22 cellular contexts compared by ENCODE assay signal in genomic region chr14:73069585-73069984, GRCh38. TPM values are rescaled to one million over a fixed set of nuclear protein-coding genes. Genes with fewer than 3 reads are reported as not detected.
DNase-seq lines count a peak whose midpoint lies in the region; ATAC-seq and TF ChIP-seq lines count a peak whose summit lies in the region.
"Had no signal": no experiment of that assay in that cellular context is flagged by ENCODE, and none has a peak within 500 bp of the region (broad histone marks: within the 10 kb centered on the region; RNA-seq: fewer than 3 reads in every experiment).

No MANE protein-coding gene starts in this region.

- H3K27me3 ChIP-seq in GM23338 (ENCODE audit: insufficient read depth) (no peaks in the 10 kb centered on the region), trophoblast cell (ENCODE audit: insufficient read depth, low read length) (no peaks in the 10 kb centered on the region), right cardiac atrium (ENCODE audit: control insufficient read depth, insufficient read depth) (no peaks in the 10 kb centered on the region)
- H3K27me3 ChIP-seq in CD8-positive, alpha-beta memory T cell (ENCODE audit: insufficient read depth, low read length, poor library complexity, severe bottlenecking): no peaks in the 10 kb centered on the region
- H3K27me3 ChIP-seq: BLaER1 treated with 17β-estradiol and CSF1 and Interleukin-3, amounts not matched to agents 10 nM and 100 nM had no signal

- H3K14ac ChIP-seq in trophoblast cell (ENCODE audit: low read length): no peak overlapping the region

- H3K4me3 ChIP-seq in GM23338 (no peak overlapping the region), trophoblast cell (ENCODE audit: low read depth, low read length) (no peak overlapping the region), right cardiac atrium (ENCODE audit: low read length) (no peak overlapping the region)
- no peak overlapping the region for H3K4me3 ChIP-seq in CD8-positive, alpha-beta memory T cell (ENCODE audit: low read length)
- H3K4me3 ChIP-seq: A549; BLaER1 treated with 17β-estradiol and CSF1 and Interleukin-3, amounts not matched to agents 10 nM and 100 nM; GM12878 had no signal

- no peak overlapping the region for H4K8ac ChIP-seq in trophoblast cell (ENCODE audit: low read depth, low read length)

- no peak overlapping the region for H4K91ac ChIP-seq in trophoblast cell (ENCODE audit: low read depth, low read length)

- H3K4me2 ChIP-seq in GM23338 (no peak overlapping the region), trophoblast cell (ENCODE audit: low read length) (no peak overlapping the region)
- H3K4me2 ChIP-seq: A549; BLaER1 treated with 17β-estradiol and CSF1 and Interleukin-3, amounts not matched to agents 10 nM and 100 nM had no signal

- no peak overlapping the region for H3K18ac ChIP-seq in trophoblast cell (ENCODE audit: low read length)

- CTCF ChIA-PET in CD8-positive, alpha-beta memory T cell (lab: Charles Lee): no interaction called here

- no peak overlapping the region for H3K4me3 Mint-ChIP-seq in GM23338
- H3K4me3 Mint-ChIP-seq in T-helper 17 cell: no peak overlapping the region
- H3K4me3 Mint-ChIP-seq in CD8-positive, alpha-beta memory T cell: no peak overlapping the region
- H3K4me3 Mint-ChIP-seq: B cell; CD4-positive, alpha-beta T cell; CD8-positive, alpha-beta T cell had no signal

- H4K20me1 ChIP-seq in GM23338 (replicated peaks; ENCODE audit: insufficient read depth): peaks cover 90% of the 10 kb centered on the region

- H3K9me2 ChIP-seq in GM23338 (ENCODE audit: insufficient read depth): no peaks in the 10 kb centered on the region

- H3K4me1 ChIP-seq in GM23338 (ENCODE audit: insufficient read depth) (peaks cover 11% of the 10 kb centered on the region), trophoblast cell (ENCODE audit: control insufficient read depth in 1 of 2, insufficient read depth in 2 of 2, low read length in 2 of 2) (no peaks in the 10 kb centered on the region), right cardiac atrium (ENCODE audit: control insufficient read depth, insufficient read depth, low read length) (peaks cover 2% of the 10 kb centered on the region)
- H3K4me1 ChIP-seq in CD8-positive, alpha-beta memory T cell (ENCODE audit: insufficient read depth, low read length): peaks cover 13% of the 10 kb centered on the region
- H3K4me1 ChIP-seq: A549; BLaER1 treated with 17β-estradiol and CSF1 and Interleukin-3, amounts not matched to agents 10 nM and 100 nM had no signal

- no peak overlapping the region for H3K23ac ChIP-seq in trophoblast cell (ENCODE audit: low read length)

- POLR2A ChIA-PET in CD8-positive, alpha-beta memory T cell (lab: Charles Lee): no interaction called here

- H3K9me3 Mint-ChIP-seq in GM23338: no peaks in the 10 kb centered on the region
- H3K9me3 Mint-ChIP-seq in CD8-positive, alpha-beta memory T cell: no peaks in the 10 kb centered on the region
- H3K9me3 Mint-ChIP-seq: CD4-positive, alpha-beta T cell; CD8-positive, alpha-beta T cell had no signal

- H3K4me1 Mint-ChIP-seq in GM23338 (peaks cover 14% of the 10 kb centered on the region; the same call in 2 of the 3 replicates), T-helper 17 cell (peaks cover 13% of the 10 kb centered on the region)
- peaks cover 38 to 63% (median 59%) of the 10 kb centered on the region in 3 donors for H3K4me1 Mint-ChIP-seq in CD8-positive, alpha-beta memory T cell

- no peak overlapping the region for H2BK5ac ChIP-seq in trophoblast cell (ENCODE audit: low read depth, low read length, poor library complexity)

- H4K12ac ChIP-seq in trophoblast cell (ENCODE audit: low read depth, low read length): no peak overlapping the region

- intact Hi-C loops in right cardiac atrium (cut with DNase I): no loop called here

- H2BK12ac ChIP-seq in trophoblast cell (ENCODE audit: low read length): no peak overlapping the region

- no peaks in the 10 kb centered on the region; the same call in 1 of the 2 replicates for H3F3A ChIP-seq in GM23338 (replicated peaks; ENCODE audit: low read depth)

- no peak for TF ChIP-seq CTCF in GM23338 (conservative IDR thresholded peaks at IDR 0.05; ENCODE audit: low read depth in 2 of 2)

- H3K36me3 ChIP-seq in GM23338 (ENCODE audit: insufficient read depth) (peaks cover 28% of the 10 kb centered on the region), trophoblast cell (ENCODE audit: control insufficient read depth in 1 of 2, insufficient read depth in 2 of 2, low read length in 2 of 2) (peaks cover 32 to 36% of the 10 kb centered on the region in 2 experiments)
- peaks cover 9% of the 10 kb centered on the region for H3K36me3 ChIP-seq in CD8-positive, alpha-beta memory T cell (ENCODE audit: insufficient read depth, low read length)

- peak overlapping the region; percentile 75 for H3K4ac ChIP-seq in trophoblast cell (ENCODE audit: low read depth, low read length)

- H3K9me3 ChIP-seq in T-helper 17 cell (ENCODE audit: control insufficient read depth, low read length, poor library complexity, severe bottlenecking) (no peaks in the 10 kb centered on the region), trophoblast cell (ENCODE audit: insufficient read depth, low read depth, low read length) (no peaks in the 10 kb centered on the region), right cardiac atrium (ENCODE audit: control insufficient read depth, low read length) (no peaks in the 10 kb centered on the region)
- H3K9me3 ChIP-seq in CD8-positive, alpha-beta memory T cell (ENCODE audit: low read length): no peaks in the 10 kb centered on the region
- H3K9me3 ChIP-seq: A549; BLaER1 treated with 17β-estradiol and CSF1 and Interleukin-3, amounts not matched to agents 10 nM and 100 nM had no signal

- H3K79me1 ChIP-seq in trophoblast cell (ENCODE audit: low read length): no peaks in the 10 kb centered on the region

- H3K79me2 ChIP-seq in GM23338 (replicated peaks; ENCODE audit: insufficient read depth) (peaks cover 100% of the 10 kb centered on the region), trophoblast cell (ENCODE audit: control insufficient read depth, insufficient read depth, low read length, poor library complexity) (peaks cover 14% of the 10 kb centered on the region)

- H3K27me3 Mint-ChIP-seq in GM23338 (ENCODE audit: insufficient read depth, low read depth, poor library complexity): peaks cover 1% of the 10 kb centered on the region
- H3K27me3 Mint-ChIP-seq in T-helper 17 cell: no peaks in the 10 kb centered on the region
- no peaks in the 10 kb centered on the region for H3K27me3 Mint-ChIP-seq in CD8-positive, alpha-beta memory T cell
- H3K27me3 Mint-ChIP-seq: B cell; CD4-positive, alpha-beta T cell had no signal

- no peak for ATAC-seq in GM23338
- no peak for ATAC-seq in T-helper 17 cell
- no peak for ATAC-seq in right cardiac atrium
- ATAC-seq: A549; CD8-positive, alpha-beta T cell; GM12878 had no signal

- no peak overlapping the region for H2BK120ac ChIP-seq in trophoblast cell (ENCODE audit: insufficient read depth, low read length, poor library complexity)

- peaks cover 70% of the 10 kb centered on the region for H3K36me3 Mint-ChIP-seq in GM23338 (ENCODE audit: low read depth)
- no peaks in the 10 kb centered on the region for H3K36me3 Mint-ChIP-seq in T-helper 17 cell (ENCODE audit: low read depth)
- peaks cover 5 to 60% (median 8%) of the 10 kb centered on the region in 3 donors for H3K36me3 Mint-ChIP-seq in CD8-positive, alpha-beta memory T cell

- no peak overlapping the region for H3K9ac ChIP-seq in trophoblast cell (ENCODE audit: low read length)
- H3K9ac ChIP-seq: BLaER1 treated with 17β-estradiol and CSF1 and Interleukin-3, amounts not matched to agents 10 nM and 100 nM had no signal

- H2AK5ac ChIP-seq in trophoblast cell (ENCODE audit: low read length): no peak overlapping the region

- WGBS in trophoblast cell (ENCODE audit: extremely low coverage, insufficient coverage, insufficient read length): no CpG with 5 or more reads among the region's 4 CpGs
- 96% methylated on average over 4 of the region's 4 CpGs for WGBS in right cardiac atrium

- H2AFZ ChIP-seq in GM23338: no peak overlapping the region
- no peak overlapping the region for H2AFZ ChIP-seq in trophoblast cell (ENCODE audit: insufficient read depth, low read length, poor library complexity)

- no peak overlapping the region for H3K27ac Mint-ChIP-seq in GM23338
- H3K27ac Mint-ChIP-seq in T-helper 17 cell: peak overlapping the region; percentile 45
- H3K27ac Mint-ChIP-seq in CD8-positive, alpha-beta memory T cell: no peak overlapping the region
- H3K27ac Mint-ChIP-seq: B cell; CD8-positive, alpha-beta T cell had no signal

- H3K27ac ChIP-seq in GM23338 (ENCODE audit: low read depth) (peak overlapping the region; percentile 71; the same call in 1 of the 2 replicates), trophoblast cell (ENCODE audit: low read depth, low read length) (no peak overlapping the region), right cardiac atrium (ENCODE audit: low read length) (no peak overlapping the region)
- no peak overlapping the region for H3K27ac ChIP-seq in CD8-positive, alpha-beta memory T cell (ENCODE audit: low read depth, low read length)
- H3K27ac ChIP-seq: 22Rv1; A549; BLaER1 treated with 17β-estradiol and CSF1 and Interleukin-3, amounts not matched to agents 10 nM and 100 nM; C4-2B had no signal

- DNase-seq in GM23338 (ENCODE audit: low spot score): no peak
- no peak for DNase-seq in T-helper 17 cell
- DNase-seq in trophoblast cell: no peak
- no peak for DNase-seq in CD8-positive, alpha-beta memory T cell
- DNase-seq in right cardiac atrium: no peak
- DNase-seq: AML-193; CD4-positive, alpha-beta T cell; CD8-positive, alpha-beta T cell; COR-L47; DMS 273 treated with DMSO at 0.1 percent for 48 hours; DMS153; DMS53; DMS79; DND-41; EL; GDM1 had no signal

TF ChIP-seq in GM23338, 12 proteins besides CTCF, POLR2A, EP300 and RAD21 (continues in another document):
- TF ChIP-seq ZNF331 (CRISPR knock-in tag; IDR thresholded peaks at IDR 0.05; ENCODE audit: low read depth) (no peak), NANOG (IDR thresholded peaks at IDR 0.05; ENCODE audit: borderline replicate concordance) (no peak)

RNA-seq across cellular contexts. Expression of gene RBM25, which starts 11.3 kb away (rescaled TPM):
- total RNA-seq in GM23338 (2014; rRNA removed; shearing (Covaris generic)): 107 and 120 TPM in 2 replicates
- polyA plus RNA-seq in GM23338 (2016; fragmentation: Nextera tagmentation; extraction: Ambion mirVana): 180 and 204 TPM in 2 replicates
- total RNA-seq in T-helper 17 cell: 100 to 1,000 TPM; 156 to 168 TPM
- polyA plus RNA-seq in trophoblast cell (2013): 107 and 110 TPM in 2 replicates
- total RNA-seq in CD8-positive, alpha-beta memory T cell: 10 to 100 TPM; 96.5 to 99.2 TPM
- polyA plus RNA-seq in CD8-positive, alpha-beta memory T cell: 67.0 TPM
- total RNA-seq in right cardiac atrium: 10 to 100 TPM; 37.6 to 43.6 (median 39.6) TPM
- 25.8 TPM for polyA plus RNA-seq in right cardiac atrium

RNA-seq across cellular contexts. Expression of gene ZFYVE1, which starts 42.7 kb away (rescaled TPM):
- total RNA-seq in GM23338 (2014; rRNA removed; shearing (Covaris generic)): 10.2 and 12.5 TPM in 2 replicates
- 3.2 and 3.7 TPM in 2 replicates for polyA plus RNA-seq in GM23338 (2016; fragmentation: Nextera tagmentation; extraction: Ambion mirVana)
- 10 to 100 TPM; 11.0 to 17.9 TPM for total RNA-seq in T-helper 17 cell
- polyA plus RNA-seq in trophoblast cell (2013): 11.5 and 12.0 TPM in 2 replicates
- total RNA-seq in CD8-positive, alpha-beta memory T cell: 10 to 100 TPM; 11.7 to 11.8 TPM
- 7.8 TPM for polyA plus RNA-seq in CD8-positive, alpha-beta memory T cell
- total RNA-seq in right cardiac atrium: 10 to 100 TPM in 3 of 4 donors, 1 to 10 TPM in 1; 9.9 to 13.8 (median 13.3) TPM
- polyA plus RNA-seq in right cardiac atrium: 5.6 TPM
